Comparison of ENCODE assay signal across 17 cellular contexts in the genomic region with DNA sequence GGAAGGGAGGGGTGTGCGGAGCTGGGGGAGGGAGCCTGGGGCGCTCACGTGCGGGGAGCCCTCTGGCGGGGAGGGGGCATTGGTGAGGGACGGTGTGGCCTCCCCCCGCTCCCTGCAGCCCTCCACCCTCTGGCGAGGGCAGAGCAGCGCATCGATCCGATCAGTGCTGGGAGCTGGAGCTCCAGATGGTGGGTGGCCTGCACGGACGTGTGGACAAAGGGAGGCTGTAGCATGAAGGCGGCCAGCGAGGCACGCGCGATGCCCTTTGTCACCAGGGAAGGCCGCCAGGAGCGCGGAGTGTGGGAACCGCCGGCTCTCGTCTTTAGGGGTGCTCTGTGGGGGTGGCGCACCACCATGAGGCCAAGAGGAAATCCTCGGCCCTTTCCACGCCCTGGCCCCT. TPM values are rescaled to one million over a fixed set of nuclear protein-coding genes. Genes with fewer than 3 reads are reported as not detected.
"Had no signal": no experiment of that assay in that cellular context is flagged by ENCODE, and none has a peak within 500 bp of the region (broad histone marks: within the 10 kb centered on the region; RNA-seq: fewer than 3 reads in every experiment).

No MANE protein-coding gene starts in this region.

- H3K9me3 ChIP-seq: adrenal gland, testis had no signal

- H3K4me3 ChIP-seq: adrenal gland, coronary artery, testis had no signal

- H3K36me3 ChIP-seq: adrenal gland had no signal

- H3K27ac ChIP-seq: adrenal gland, coronary artery, testis had no signal

- H3K27me3 ChIP-seq: testis had no signal

- DNase-seq: activated naive CD4-positive, alpha-beta T cell treated with anti-CD3 and anti-CD28 coated beads, Interleukin-2, amount 50 U/mL, for 16 hours; adrenal gland; central memory CD4-positive, alpha-beta T cell; effector memory CD4-positive, alpha-beta T cell; hippocampal formation; stimulated activated CD4-positive, alpha-beta T cell treated with anti-CD3 and anti-CD28 coated beads, Interleukin-2, amount 100 ng/mL, for 48 hours; stimulated activated naive CD8-positive, alpha-beta T cell treated with anti-CD3 and anti-CD28 coated beads, Interleukin-15, amount 100 ng/mL, for 72 hours; testis had no signal

- ATAC-seq: activated CD4-positive, CD25-positive, alpha-beta regulatory T cell treated with anti-CD3 and anti-CD28 coated beads, Interleukin-2, amount 50 U/mL, for 24 hours; natural killer cell treated with Interleukin-12 subunit alpha and Interleukin-12 subunit beta and Interleukin-15 and Interleukin-18, amount 100 ng/mL, for 72 hours; stimulated activated naive CD8-positive, alpha-beta T cell treated with anti-CD3 and anti-CD28 coated beads, Interleukin-15, amount 100 ng/mL, for 72 hours had no signal

RNA-seq across cellular contexts. Expression of a gene that starts 5.4 kb away (rescaled TPM):
- total RNA-seq: activated T-helper 2 cell treated with anti-CD3 and anti-CD28 coated beads, Interferon-gamma antibody, Interleukin-2, Interleukin-4, amounts not matched to agents 10 μg/mL and 5 μg/mL and 100 μg/mL, durations not matched to agents 14 hours and 24 hours and 36 hours; adrenal gland; epithelial cell of proximal tubule; mammary epithelial cell; natural killer cell treated with Interleukin-12 subunit alpha and Interleukin-12 subunit beta and Interleukin-15 and Interleukin-18, amount 100 ng/mL, for 72 hours; osteoblast; pulmonary artery endothelial cell; T-helper 2 cell treated with Interferon-gamma antibody and Interleukin-4, amounts not matched to agents 100 ng/mL and 5 ng/mL, for 36 hours had no signal
- polyA plus RNA-seq: adrenal gland, mammary epithelial cell had no signal
